In genomic region chr12:121352053-121353018, GRCh38 we compare ENCODE assay signal across 8 cellular contexts. TPM values are rescaled to one million over a fixed set of nuclear protein-coding genes. Genes with fewer than 3 reads are reported as not detected.
DNase-seq lines count a peak whose midpoint lies in the region; ATAC-seq and TF ChIP-seq lines count a peak whose summit lies in the region.

TSS of gene ANAPC5 (minus strand) at chr12:121352411. CDS start at chr12:121352340, 71 bp downstream.

- CTCF ChIA-PET in activated CD4-positive, alpha-beta memory T cell treated with anti-CD3 and anti-CD28 coated beads for 36 hours (lab: Charles Lee): interaction anchor here (1.0 to 2.8 kb wide), 4 partner anchors 16 to 91 kb away, joined by 3 to 22 read pairs (median 11); partner anchors contain the start of gene RNF34

- TF ChIP-seq CTCF in dorsolateral prefrontal cortex (IDR thresholded peaks at IDR 0.05 in 54 of 56, conservative IDR thresholded peaks at IDR 0.05 in 2 of 56; ENCODE audit: low read depth in 1 of 56, partially characterized antibody in 56 of 56): peak in 43 of 56 donors; percentile 19 to 63 (median 33)
- TF ChIP-seq CTCF in liver (IDR thresholded peaks at IDR 0.05; ENCODE audit: low read depth, low read length, missing input control): no peak

- peak in 1 of 2 donors; percentile 39 for TF ChIP-seq RAD21 in liver (IDR thresholded peaks at IDR 0.05)

- peaks cover 14 to 48% (median 35%) of the 10 kb centered on the region in 4 donors for H3K4me1 Mint-ChIP-seq in CD4-positive, CD25-positive, alpha-beta regulatory T cell
- H3K4me1 Mint-ChIP-seq in activated CD4-positive, alpha-beta memory T cell treated with anti-CD3 and anti-CD28 coated beads for 36 hours (ENCODE audit: low read depth): peaks cover 23% of the 10 kb centered on the region

- peak within 1 kb of the TSS; percentile 96 to 98 (median 97) for H3K27ac Mint-ChIP-seq in CD4-positive, CD25-positive, alpha-beta regulatory T cell
- H3K27ac Mint-ChIP-seq in activated CD4-positive, alpha-beta memory T cell treated with anti-CD3 and anti-CD28 coated beads for 36 hours: peak within 1 kb of the TSS; percentile 86

- no peaks in the 10 kb centered on the region for H3K9me3 Mint-ChIP-seq in CD4-positive, CD25-positive, alpha-beta regulatory T cell
- H3K9me3 Mint-ChIP-seq in activated CD4-positive, alpha-beta memory T cell treated with anti-CD3 and anti-CD28 coated beads for 36 hours: no peaks in the 10 kb centered on the region

- H3K36me3 Mint-ChIP-seq in CD4-positive, CD25-positive, alpha-beta regulatory T cell: peaks cover 11% of the 10 kb centered on the region
- H3K36me3 Mint-ChIP-seq in activated CD4-positive, alpha-beta memory T cell treated with anti-CD3 and anti-CD28 coated beads for 36 hours: peaks cover 14% of the 10 kb centered on the region

- H3K9ac ChIP-seq in liver (ENCODE audit: low read depth in 1 of 2, low read length in 2 of 2): peak within 1 kb of the TSS; percentile 89 to 94

- peaks cover 22% of the 10 kb centered on the region for H3K4me1 ChIP-seq in CD4-positive, CD25-positive, alpha-beta regulatory T cell (ENCODE audit: control insufficient read depth, insufficient read depth, low read length, poor library complexity, severe bottlenecking)
- peaks cover 4 to 16% (median 13%) of the 10 kb centered on the region in 4 donors for H3K4me1 ChIP-seq in liver (ENCODE audit: control insufficient read depth in 4 of 4, insufficient read depth in 4 of 4, low read length in 3 of 4)

- H3K4me3 ChIP-seq in CD4-positive, CD25-positive, alpha-beta regulatory T cell (ENCODE audit: low read depth, low read length): peak within 1 kb of the TSS; percentile 96
- peak within 1 kb of the TSS; percentile 53 to 99 (median 94) for H3K4me3 ChIP-seq in dorsolateral prefrontal cortex
- H3K4me3 ChIP-seq in liver (ENCODE audit: low read depth in 1 of 3, low read length in 3 of 3): peak within 1 kb of the TSS; percentile 75 to 100 (median 95)

- peaks cover 6% of the 10 kb centered on the region for H3K27me3 Mint-ChIP-seq in CD4-positive, CD25-positive, alpha-beta regulatory T cell
- H3K27me3 Mint-ChIP-seq in activated CD4-positive, alpha-beta memory T cell treated with anti-CD3 and anti-CD28 coated beads for 36 hours: no peaks in the 10 kb centered on the region

- no peaks in the 10 kb centered on the region for H3K27me3 ChIP-seq in CD4-positive, CD25-positive, alpha-beta regulatory T cell (ENCODE audit: control insufficient read depth, insufficient read depth, low read length)
- H3K27me3 ChIP-seq in dorsolateral prefrontal cortex (no peaks in the 10 kb centered on the region), liver (ENCODE audit: control insufficient read depth in 4 of 4, insufficient read depth in 4 of 4, low read length in 3 of 4) (no peaks in the 10 kb centered on the region)

- ATAC-seq in CD4-positive, CD25-positive, alpha-beta regulatory T cell (ENCODE audit: low read depth in 2 of 2): peak; percentile 99
- ATAC-seq in GM19438 (IDR thresholded peaks at IDR 0.05; ENCODE audit: low read depth, unreplicated experiment) (peak; percentile 97), HG03575 (IDR thresholded peaks at IDR 0.05; ENCODE audit: extremely low read depth, insufficient number of reproducible peaks, low FRiP score, unreplicated experiment) (peak; percentile 93)

- WGBS in liver: under 1% methylated on average over 53 of the region's 53 CpGs

- POLR2A ChIA-PET in activated CD4-positive, alpha-beta memory T cell treated with anti-CD3 and anti-CD28 coated beads for 36 hours (lab: Charles Lee): interaction anchor here (0.8 to 3.1 kb wide), 4 partner anchors 12 to 57 kb away, joined by 3 to 43 read pairs (median 6); partner anchors contain the start of gene RNF34

- no peaks in the 10 kb centered on the region for H3K9me3 ChIP-seq in CD4-positive, CD25-positive, alpha-beta regulatory T cell (ENCODE audit: control insufficient read depth in 2 of 2, low read length in 2 of 2)
- no peaks in the 10 kb centered on the region for H3K9me3 ChIP-seq in liver (ENCODE audit: control insufficient read depth in 4 of 4, low read length in 3 of 4)

- peak; percentile 87 to 98 (median 91) for DNase-seq in CD4-positive, CD25-positive, alpha-beta regulatory T cell
- DNase-seq in NCI-H82 treated with DMSO at 0.1 percent for 48 hours (lab: John Stamatoyannopoulos, UW; ENCODE audit: unreplicated experiment): peak; percentile 96
- peak; percentile 96 for DNase-seq in activated CD4-positive, alpha-beta memory T cell treated with anti-CD3 and anti-CD28 coated beads for 36 hours
- peak; percentile 86 to 99 (median 96) for DNase-seq in dorsolateral prefrontal cortex
- DNase-seq in stimulated activated CD4-positive, alpha-beta T cell treated with anti-CD3 and anti-CD28 coated beads, Interleukin-4, amount 100 ng/mL, for 24 hours: peak; percentile 94

- intact Hi-C loops in activated CD4-positive, alpha-beta memory T cell treated with anti-CD3 and anti-CD28 coated beads for 36 hours (cut with micrococcal nuclease): loop anchor here (1.0 to 2.0 kb wide), 2 partner anchors 48 to 56 kb away; partner anchors contain the start of genes CAMKK2 and RNF34
- intact Hi-C loops in dorsolateral prefrontal cortex (cut with DNase I): loop anchor here (1.0 to 10.0 kb wide), 5 partner anchors 48 to 272 kb away; partner anchors contain the start of genes RNF34 (in 2 of the 2), CAMKK2 (in 1 of the 2) and ORAI1 (in 1 of the 2)

- H3K4me3 Mint-ChIP-seq in CD4-positive, CD25-positive, alpha-beta regulatory T cell: peak within 1 kb of the TSS; percentile 94 to 100 (median 97)
- peak within 1 kb of the TSS; percentile 90 for H3K4me3 Mint-ChIP-seq in activated CD4-positive, alpha-beta memory T cell treated with anti-CD3 and anti-CD28 coated beads for 36 hours

- peaks cover 3% of the 10 kb centered on the region for H3K36me3 ChIP-seq in CD4-positive, CD25-positive, alpha-beta regulatory T cell (ENCODE audit: control insufficient read depth, insufficient read depth, low read length)
- peaks cover 0 to 4% (median 1%) of the 10 kb centered on the region in 4 donors for H3K36me3 ChIP-seq in liver (ENCODE audit: control insufficient read depth in 4 of 4, insufficient read depth in 3 of 4, low read depth in 1 of 4, low read length in 3 of 4)

- peak within 1 kb of the TSS; percentile 79 for H3K27ac ChIP-seq in CD4-positive, CD25-positive, alpha-beta regulatory T cell (ENCODE audit: insufficient read depth, low read length, poor library complexity, severe bottlenecking)
- peak within 1 kb of the TSS in 58 of 59 donors; percentile 3 to 94 (median 84) for H3K27ac ChIP-seq in dorsolateral prefrontal cortex
- H3K27ac ChIP-seq in liver (ENCODE audit: low read depth in 1 of 2, low read length in 2 of 2): peak within 1 kb of the TSS; percentile 78

TF ChIP-seq in liver, 16 proteins besides CTCF, POLR2A, EP300 and RAD21 (continues in another document):
- peak; percentile 92 for TF ChIP-seq YY1 (IDR thresholded peaks at IDR 0.05)
- TF ChIP-seq ATF3 (IDR thresholded peaks at IDR 0.05): peak; percentile 33
- TF ChIP-seq REST (IDR thresholded peaks at IDR 0.05): peak; percentile 75
- peak in 1 of 2 donors; percentile 31 for TF ChIP-seq EGR1 (IDR thresholded peaks at IDR 0.05; ENCODE audit: low read depth in 2 of 2)
- TF ChIP-seq GABPA (IDR thresholded peaks at IDR 0.05 in 1 of 2, conservative IDR thresholded peaks at IDR 0.05 in 1 of 2): peak; percentile 70 to 90
- no peak for TF ChIP-seq JUND (IDR thresholded peaks at IDR 0.05)
- peak; percentile 94 for TF ChIP-seq TAF1 (conservative IDR thresholded peaks at IDR 0.05)

RNA-seq across cellular contexts. Expression of gene ANAPC5, which starts in this region (rescaled TPM):
- 128 TPM for total RNA-seq in CD4-positive, CD25-positive, alpha-beta regulatory T cell
- 100 to 1,000 TPM; 113 to 141 (median 139) TPM for polyA plus RNA-seq in CD4-positive, CD25-positive, alpha-beta regulatory T cell
- 100 to 1,000 TPM; 112 to 120 TPM for total RNA-seq in activated CD4-positive, alpha-beta memory T cell treated with anti-CD3 and anti-CD28 coated beads for 36 hours
- 100 to 1,000 TPM; 108 to 272 (median 159) TPM for total RNA-seq in dorsolateral prefrontal cortex
- total RNA-seq in liver: 100 to 1,000 TPM in 1 of 2 donors, 10 to 100 TPM in 1; 78.2 to 111 TPM
- polyA plus RNA-seq in liver: 10 to 100 TPM; 44.1 to 46.1 TPM

Comparison
In these comparisons a context has a peak if more than half of its experiments do, and no peak if none do; other contexts are left out.
1. Peak in every context shown above with its lines: DNase-seq, ATAC-seq, H3K4me3 ChIP-seq and H3K27ac ChIP-seq.